Comparison of ENCODE assay signal across 23 cellular contexts in the genomic region with DNA sequence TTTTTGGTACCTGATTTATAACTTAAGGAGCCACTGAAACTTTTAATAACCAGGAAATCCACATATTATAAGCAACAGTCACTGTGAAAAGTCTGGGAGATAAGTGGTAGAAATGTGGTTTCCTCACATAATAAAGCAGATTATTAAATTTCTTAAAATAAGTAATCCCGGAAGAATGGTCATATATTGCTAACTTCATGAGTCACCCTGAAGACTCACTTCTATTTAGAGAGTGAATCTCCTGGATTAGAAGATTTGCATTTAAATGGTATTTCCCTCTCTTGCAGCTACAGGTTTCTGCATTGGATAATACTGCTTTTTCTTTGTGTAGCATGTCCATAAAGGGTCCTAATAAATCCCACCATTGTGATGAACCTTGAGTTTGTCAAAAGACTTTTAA.
"Had no signal": no experiment of that assay in that cellular context is flagged by ENCODE, and none has a peak within 500 bp of the region (broad histone marks: within the 10 kb centered on the region; RNA-seq: fewer than 3 reads in every experiment).

No MANE protein-coding gene starts in this region.

- H3K4me1 ChIP-seq: left lung, spleen, vagina had no signal

- H3K36me3 ChIP-seq: left lung, spleen, thoracic aorta, vagina had no signal

- H3K27me3 Mint-ChIP-seq: activated naive CD8-positive, alpha-beta T cell treated with anti-CD3 and anti-CD28 coated beads for 36 hours; naive thymus-derived CD4-positive, alpha-beta T cell; type B pancreatic cell had no signal

- H3K4me1 Mint-ChIP-seq: activated naive CD8-positive, alpha-beta T cell treated with anti-CD3 and anti-CD28 coated beads for 36 hours; endodermal cell; naive thymus-derived CD4-positive, alpha-beta T cell; neural crest cell had no signal

- H3K27ac Mint-ChIP-seq: activated naive CD8-positive, alpha-beta T cell treated with anti-CD3 and anti-CD28 coated beads for 36 hours; activated T-helper 2 cell treated with anti-CD3 and anti-CD28 coated beads, Interferon-gamma antibody, Interleukin-2, Interleukin-4, amounts not matched to agents 10 μg/mL and 5 μg/mL and 100 μg/mL, durations not matched to agents 14 hours and 24 hours and 36 hours; endodermal cell; naive thymus-derived CD4-positive, alpha-beta T cell; T-helper 2 cell treated with Interferon-gamma antibody and Interleukin-4, amounts not matched to agents 5 μg/mL and 100 μg/mL, for 36 hours; type B pancreatic cell had no signal

- H3K4me3 Mint-ChIP-seq: activated naive CD8-positive, alpha-beta T cell treated with anti-CD3 and anti-CD28 coated beads for 36 hours; activated T-cell treated with anti-CD3 and anti-CD28 coated beads, Interleukin-2, amount 50 U/mL, for 4 hours; endodermal cell; naive thymus-derived CD4-positive, alpha-beta T cell; neural crest cell; T-helper 2 cell treated with Interferon-gamma antibody and Interleukin-4, amounts not matched to agents 5 μg/mL and 100 μg/mL, for 36 hours; type B pancreatic cell had no signal

- H3K27me3 ChIP-seq: left lung, spleen, vagina had no signal

- H3K9me3 ChIP-seq: left lung, thoracic aorta, vagina had no signal

- H3K36me3 Mint-ChIP-seq: activated naive CD8-positive, alpha-beta T cell treated with anti-CD3 and anti-CD28 coated beads for 36 hours; naive thymus-derived CD4-positive, alpha-beta T cell; type B pancreatic cell had no signal

- H3K27ac ChIP-seq: left lung, thoracic aorta, vagina had no signal

- H3K9me3 Mint-ChIP-seq: endodermal cell, neural crest cell, type B pancreatic cell had no signal

- DNase-seq: activated CD4-positive, alpha-beta T cell treated with anti-CD3 and anti-CD28 coated beads for 1 hour; activated CD8-positive, alpha-beta memory T cell treated with anti-CD3 and anti-CD28 coated beads for 24 hours; activated CD8-positive, alpha-beta memory T cell treated with anti-CD3 and anti-CD28 coated beads, Interleukin-2, amount 50 U/mL, for 4 hours; activated naive CD4-positive, alpha-beta T cell treated with Interleukin-2 at 50 U/mL for 16 hours; activated naive CD8-positive, alpha-beta T cell treated with anti-CD3 and anti-CD28 coated beads for 36 hours; activated T-cell treated with anti-CD3 and anti-CD28 coated beads, Interleukin-2, amount 50 U/mL, for 4 hours; cerebellar nuclear complex; cortex of kidney; endodermal cell; hippocampal formation; kidney glomerular epithelial cell; left lung; naive thymus-derived CD4-positive, alpha-beta T cell; spleen; stimulated activated CD4-positive, alpha-beta T cell treated with anti-CD3 and anti-CD28 coated beads, Interleukin-4, amount 100 ng/mL, for 1 hour; stimulated activated naive CD4-positive, alpha-beta T cell treated with Interleukin-2 at 50 U/mL for 16 hours had no signal

- H3K4me3 ChIP-seq: left lung, lung, spleen, thoracic aorta, vagina had no signal
